In the genomic region with DNA sequence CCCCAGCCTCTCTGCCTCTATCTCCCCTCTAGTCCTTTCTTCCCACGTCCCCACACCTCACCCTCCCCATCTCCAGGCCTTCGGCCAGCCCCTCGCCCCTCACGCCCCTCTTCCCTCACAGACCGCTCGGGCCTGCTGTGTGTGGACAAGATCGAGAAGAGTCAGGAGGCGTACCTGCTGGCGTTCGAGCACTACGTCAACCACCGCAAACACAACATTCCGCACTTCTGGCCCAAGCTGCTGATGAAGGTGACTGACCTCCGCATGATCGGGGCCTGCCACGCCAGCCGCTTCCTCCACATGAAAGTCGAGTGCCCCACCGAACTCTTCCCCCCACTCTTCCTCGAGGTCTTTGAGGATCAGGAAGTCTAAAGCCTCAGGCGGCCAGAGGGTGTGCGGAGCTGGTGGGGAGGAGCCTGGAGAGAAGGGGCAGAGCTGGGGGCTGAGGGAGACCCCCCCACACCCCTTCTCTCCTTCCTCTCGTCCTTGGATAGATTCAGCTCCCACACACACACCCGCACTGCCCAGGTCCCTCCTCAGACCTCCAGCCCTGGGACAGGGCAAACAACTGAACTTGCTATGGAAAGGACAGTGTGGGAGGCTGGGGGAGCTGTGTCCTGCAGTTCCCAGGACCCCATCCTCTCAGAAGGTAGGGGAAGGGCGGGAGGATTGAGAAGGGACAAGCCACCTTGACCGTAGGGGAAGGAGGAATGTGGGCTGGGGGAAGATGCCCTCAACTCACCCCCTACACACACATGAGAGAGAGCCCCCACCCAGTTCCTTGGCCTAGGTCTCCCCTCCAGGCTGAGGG, we compare ENCODE assay signal across 16 cellular contexts. TPM values are rescaled to one million over a fixed set of nuclear protein-coding genes. Genes with fewer than 3 reads are reported as not detected.
DNase-seq lines count a peak whose midpoint lies in the region; ATAC-seq and TF ChIP-seq lines count a peak whose summit lies in the region.
"Had no signal": no experiment of that assay in that cellular context is flagged by ENCODE, and none has a peak within 500 bp of the region (broad histone marks: within the 10 kb centered on the region; RNA-seq: fewer than 3 reads in every experiment).

No MANE protein-coding gene starts in this region.

- no peak overlapping the region for H3K4me3 ChIP-seq in BLaER1 treated with 17β-estradiol and CSF1 and Interleukin-3, amounts not matched to agents 10 nM and 100 nM
- no peak overlapping the region for H3K4me3 ChIP-seq in IMR-90 (ENCODE audit: insufficient read depth, low read depth, low read length)
- no peak overlapping the region for H3K4me3 ChIP-seq in esophagus squamous epithelium
- H3K4me3 ChIP-seq in gastrocnemius medialis = no peak overlapping the region
- H3K4me3 ChIP-seq in colonic mucosa = no peak overlapping the region
- H3K4me3 ChIP-seq: thyroid gland had no signal

- H3K36me3 ChIP-seq in BLaER1 treated with 17β-estradiol and CSF1 and Interleukin-3, amounts not matched to agents 10 nM and 100 nM = peaks cover 30 to 67% (median 52%) of the 10 kb centered on the region in 11 experiments
- H3K36me3 ChIP-seq in IMR-90 (ENCODE audit: control insufficient read depth, insufficient read depth, low read length) = peaks cover 70% of the 10 kb centered on the region
- peaks cover 13 to 100% (median 51%) of the 10 kb centered on the region in 3 donors for H3K36me3 ChIP-seq in esophagus squamous epithelium
- H3K36me3 ChIP-seq in gastrocnemius medialis = peaks cover 0 to 70% of the 10 kb centered on the region in 2 donors
- H3K36me3 ChIP-seq in colonic mucosa = peaks cover 8% of the 10 kb centered on the region

- H3K9ac ChIP-seq in BLaER1 treated with 17β-estradiol and CSF1 and Interleukin-3, amounts not matched to agents 10 nM and 100 nM = peak overlapping the region in 10 of 11 experiments; percentile 13 to 62 (median 48); a peak in 17 of 22 replicates
- no peak overlapping the region for H3K9ac ChIP-seq in IMR-90 (ENCODE audit: low read depth, low read length)
- H3K9ac ChIP-seq in colonic mucosa (ENCODE audit: low read depth in 2 of 2, low read length in 2 of 2) = no peak overlapping the region

- H3K4me1 ChIP-seq in BLaER1 treated with 17β-estradiol and CSF1 and Interleukin-3, amounts not matched to agents 10 nM and 100 nM = peaks cover 53 to 59% (median 54%) of the 10 kb centered on the region in 10 experiments
- H3K4me1 ChIP-seq in IMR-90 (ENCODE audit: control insufficient read depth, insufficient read depth, low read length) (peaks cover 5% of the 10 kb centered on the region; the same call in 1 of the 2 replicates), esophagus squamous epithelium (peaks cover 17 to 50% (median 19%) of the 10 kb centered on the region in 3 donors), gastrocnemius medialis (peaks cover 39 to 47% of the 10 kb centered on the region in 2 donors), colonic mucosa (no peaks in the 10 kb centered on the region)

- peaks cover 0 to 8% of the 10 kb centered on the region in 2 experiments; a peak in 1 of 4 replicates for H3K79me1 ChIP-seq in IMR-90 (ENCODE audit: low read depth in 1 of 2, low read length in 2 of 2)

- H3K9me3 ChIP-seq in BLaER1 treated with 17β-estradiol and CSF1 and Interleukin-3, amounts not matched to agents 10 nM and 100 nM (replicated peaks in 1 of 11) = no peaks in the 10 kb centered on the region
- H3K9me3 ChIP-seq in IMR-90 (ENCODE audit: control insufficient read depth, insufficient read depth, low read length) (no peaks in the 10 kb centered on the region), esophagus squamous epithelium (no peaks in the 10 kb centered on the region), gastrocnemius medialis (no peaks in the 10 kb centered on the region), colonic mucosa (no peaks in the 10 kb centered on the region)
- H3K9me3 ChIP-seq: thyroid gland had no signal

- H2BK5ac ChIP-seq in IMR-90 (ENCODE audit: low read depth, low read length, poor library complexity, severe bottlenecking) = no peak overlapping the region

- H3K23ac ChIP-seq in IMR-90 (ENCODE audit: low read depth, low read length) = no peak overlapping the region

- no TSS peak for BruUV-seq in IMR-90 (replicated peaks; lab: Mats Ljungman, UMichigan)

- dilution Hi-C loops in IMR-90 (cut with HindIII; ENCODE audit: low sequenced_read_pairs, unreplicated experiment) = no loop called here

- no peak overlapping the region for H2BK20ac ChIP-seq in IMR-90 (ENCODE audit: low read depth, low read length)

- peak overlapping the region in 10 of 11 experiments; percentile 24 to 73 (median 54); a peak in 17 of 22 replicates for H3K27ac ChIP-seq in BLaER1 treated with 17β-estradiol and CSF1 and Interleukin-3, amounts not matched to agents 10 nM and 100 nM
- no peak overlapping the region for H3K27ac ChIP-seq in IMR-90 (ENCODE audit: insufficient read depth, low read length)
- H3K27ac ChIP-seq in esophagus squamous epithelium = peak overlapping the region; percentile 6 to 100 (median 94)
- H3K27ac ChIP-seq in gastrocnemius medialis = peak overlapping the region; percentile 94 to 100 (median 98)
- H3K27ac ChIP-seq in colonic mucosa = no peak overlapping the region

- 0 out of 2 replicates have a peak overlapping the region, but pooled peaks have one; percentile 12 for H2AK5ac ChIP-seq in IMR-90 (ENCODE audit: low read depth, low read length)

- DNase-seq in IMR-90 = no peak
- DNase-seq in esophagus squamous epithelium (lab: John Stamatoyannopoulos, UW) = no peak
- DNase-seq in gastrocnemius medialis = no peak
- no peak for DNase-seq in HK-2 (ENCODE audit: unreplicated experiment)
- no peak for DNase-seq in colonic mucosa
- DNase-seq: activated effector memory CD4-positive, alpha-beta T cell treated with anti-CD3 and anti-CD28 coated beads, Interleukin-2, amount 50 U/mL, for 16 hours; foreskin melanocyte; Kasumi-1; mesenchymal stem cell; NCI-H1436; occipital lobe; PC-3 had no signal

- in situ Hi-C loops in IMR-90 (cut with MboI; ENCODE audit: low sequenced_read_pairs) = no loop called here
- in situ Hi-C loops in gastrocnemius medialis (cut with MboI; ENCODE audit: low sequenced_read_pairs in 4 of 4) = no loop called here

- no peak overlapping the region for H3K14ac ChIP-seq in IMR-90 (replicated peaks; ENCODE audit: low read depth, low read length)

- H4K20me1 ChIP-seq in BLaER1 treated with 17β-estradiol and CSF1 and Interleukin-3, amounts not matched to agents 10 nM and 100 nM = peaks cover 0 to 2% (median 0%) of the 10 kb centered on the region in 11 experiments; a peak in 1 of 22 replicates
- peaks cover 6% of the 10 kb centered on the region; the same call in 1 of the 2 replicates for H4K20me1 ChIP-seq in IMR-90 (ENCODE audit: insufficient read depth, low read length)

- intact Hi-C loops in IMR-90 (cut with micrococcal nuclease) (no loop called here), esophagus squamous epithelium (cut with DNase I) (loop anchor here (10.0 kb wide), 1 partner anchor 74 kb away; the partner anchor contains the start of gene CSF3), gastrocnemius medialis (cut with DNase I; ENCODE audit: low total_unique reads) (no loop called here), colonic mucosa (cut with DNase I) (loop anchor here (5.0 kb wide), 1 partner anchor 77 kb away; no protein-coding TSS in a partner anchor)

- H4K5ac ChIP-seq in IMR-90 (ENCODE audit: low read depth, low read length) = no peak overlapping the region

- no peak overlapping the region for H2BK15ac ChIP-seq in IMR-90 (ENCODE audit: low read depth, low read length)

- no peak for TF ChIP-seq RAD21 in IMR-90 (IDR thresholded peaks at IDR 0.05; ENCODE audit: low read length)

- TF ChIP-seq CTCF in IMR-90 (conservative IDR thresholded peaks at IDR 0.05; ENCODE audit: low read depth, low read length) = no peak
- TF ChIP-seq CTCF in esophagus squamous epithelium (IDR thresholded peaks at IDR 0.05) = no peak
- no peak for TF ChIP-seq CTCF in gastrocnemius medialis (IDR thresholded peaks at IDR 0.05 in 4 of 5, conservative IDR thresholded peaks at IDR 0.05 in 1 of 5)
- no peak for TF ChIP-seq CTCF in colonic mucosa (IDR thresholded peaks at IDR 0.05)

- H3K18ac ChIP-seq in IMR-90 (ENCODE audit: low read depth, low read length) = no peak overlapping the region

- no peak for TF ChIP-seq POLR2A in IMR-90 (IDR thresholded peaks at IDR 0.05; ENCODE audit: low read depth, low read length)
- TF ChIP-seq POLR2A in esophagus squamous epithelium (IDR thresholded peaks at IDR 0.05) = no peak
- TF ChIP-seq POLR2A in gastrocnemius medialis (IDR thresholded peaks at IDR 0.05) = no peak

- 84% methylated on average over 5 of the region's 26 CpGs; no CpG with 5 or more reads in 1 of the 2 experiments for WGBS in IMR-90 (ENCODE audit: extremely low coverage in 2 of 2, insufficient read length in 1 of 2), 2 experiments
- WGBS in esophagus squamous epithelium, 2 donors = 89 to 93% methylated on average over 3 to 9 of the region's 26 CpGs

- no peak overlapping the region for H4K8ac ChIP-seq in IMR-90 (ENCODE audit: low read depth in 2 of 2, low read length in 2 of 2)

- H4K91ac ChIP-seq in IMR-90 (ENCODE audit: insufficient read depth, low read depth, low read length) = no peak overlapping the region

- ATAC-seq in IMR-90 (ENCODE audit: low read depth) (no peak), gastrocnemius medialis (no peak), GM18907 (IDR thresholded peaks at IDR 0.05; ENCODE audit: unreplicated experiment) (no peak), HG03139 (IDR thresholded peaks at IDR 0.05; ENCODE audit: unreplicated experiment) (no peak)
- ATAC-seq: PC-3 had no signal

- no peaks in the 10 kb centered on the region for H3K27me3 ChIP-seq in BLaER1 treated with 17β-estradiol and CSF1 and Interleukin-3, amounts not matched to agents 10 nM and 100 nM
- H3K27me3 ChIP-seq in IMR-90 (ENCODE audit: control insufficient read depth, insufficient read depth, low read length) = no peaks in the 10 kb centered on the region
- no peaks in the 10 kb centered on the region for H3K27me3 ChIP-seq in esophagus squamous epithelium
- H3K27me3 ChIP-seq in gastrocnemius medialis = no peaks in the 10 kb centered on the region
- H3K27me3 ChIP-seq in colonic mucosa = no peaks in the 10 kb centered on the region
- H3K27me3 ChIP-seq: thyroid gland had no signal

- CTCF ChIA-PET in IMR-90 (lab: Yijun Ruan, JAX) = no interaction called here

- H2BK120ac ChIP-seq in IMR-90 (ENCODE audit: low read depth, low read length) = no peak overlapping the region

- H3K4ac ChIP-seq in IMR-90 (ENCODE audit: low read depth, low read length) = no peak overlapping the region

- peak overlapping the region; percentile 74 to 100 (median 95) for H3K4me2 ChIP-seq in BLaER1 treated with 17β-estradiol and CSF1 and Interleukin-3, amounts not matched to agents 10 nM and 100 nM
- H3K4me2 ChIP-seq in IMR-90 (ENCODE audit: low read depth, low read length) = no peak overlapping the region

- POLR2A ChIA-PET in IMR-90 (lab: Charles Lee; ENCODE audit: unreplicated experiment) = no interaction called here

- H2AFZ ChIP-seq in IMR-90 (replicated peaks; ENCODE audit: low read length, poor library complexity) = no peak overlapping the region

- H3K56ac ChIP-seq in IMR-90 (ENCODE audit: extremely low read depth, insufficient read depth, low read length) = no peak overlapping the region

- H3K9me1 ChIP-seq in IMR-90 (ENCODE audit: insufficient read depth, low read length) = no peaks in the 10 kb centered on the region

- peak overlapping the region; percentile 72 for H2AK9ac ChIP-seq in IMR-90 (replicated peaks; ENCODE audit: low read depth, low read length, poor library complexity)

RNA-seq across cellular contexts. Expression of gene NR1D1, which starts 11.1 kb away (rescaled TPM):
- 0.28 and 0.36 TPM in 2 replicates for total RNA-seq in IMR-90 (2012; rRNA removed)
- polyA plus RNA-seq in IMR-90 (2012; rRNA removed) = 4.4 and 7.2 TPM in 2 replicates
- polyA plus RNA-seq in IMR-90 (2012; cell fraction: cytosol; rRNA removed) = 4.1 and 8.6 TPM in 2 replicates
- 11.1 and 25.2 TPM in 2 replicates for polyA plus RNA-seq in IMR-90 (2012; cell fraction: nucleus; rRNA removed; ENCODE audit: low replicate concordance)
- 10 to 100 TPM in 1 of 4 donors, 1 to 10 TPM in 3; 3.8 to 16.4 (median 5.4) TPM for total RNA-seq in esophagus squamous epithelium
- total RNA-seq in gastrocnemius medialis = 10 to 100 TPM; 16.0 to 34.2 (median 18.3) TPM
- total RNA-seq in colonic mucosa = 10 to 100 TPM in 1 of 2 donors, 1 to 10 TPM in 1; 4.8 to 18.8 TPM

RNA-seq across cellular contexts. Expression of gene THRA, which starts 26.5 kb away (rescaled TPM):
- 20.8 and 22.0 TPM in 2 replicates for total RNA-seq in IMR-90 (2012; rRNA removed)
- 21.9 and 23.4 TPM in 2 replicates for polyA plus RNA-seq in IMR-90 (2012; rRNA removed)
- polyA plus RNA-seq in IMR-90 (2012; cell fraction: cytosol; rRNA removed) = 22.4 and 25.8 TPM in 2 replicates
- 17.8 and 22.5 TPM in 2 replicates for polyA plus RNA-seq in IMR-90 (2012; cell fraction: nucleus; rRNA removed; ENCODE audit: low replicate concordance)
- 10 to 100 TPM in 2 of 4 donors, 1 to 10 TPM in 2; 4.2 to 27.1 (median 13.4) TPM for total RNA-seq in esophagus squamous epithelium
- total RNA-seq in gastrocnemius medialis = 10 to 100 TPM; 42.2 to 71.6 (median 48.2) TPM
- 10 to 100 TPM; 40.3 to 44.5 TPM for total RNA-seq in colonic mucosa

RNA-seq across cellular contexts. Expression of gene MSL1, which starts 32.5 kb away (rescaled TPM):
- total RNA-seq in IMR-90 (2012; rRNA removed) = 28.3 and 29.7 TPM in 2 replicates
- polyA plus RNA-seq in IMR-90 (2012; rRNA removed) = 38.4 and 48.4 TPM in 2 replicates
- polyA plus RNA-seq in IMR-90 (2012; cell fraction: cytosol; rRNA removed) = 12.2 and 14.7 TPM in 2 replicates
- 45.5 and 129 TPM in 2 replicates for polyA plus RNA-seq in IMR-90 (2012; cell fraction: nucleus; rRNA removed; ENCODE audit: low replicate concordance)
- total RNA-seq in esophagus squamous epithelium = 10 to 100 TPM; 41.5 to 59.9 (median 51.5) TPM
- 10 to 100 TPM; 75.7 to 96.3 (median 85.9) TPM for total RNA-seq in gastrocnemius medialis
- total RNA-seq in colonic mucosa = 10 to 100 TPM; 77.0 to 81.0 TPM

RNA-seq across cellular contexts. Expression of gene MED24, which starts 35.1 kb away (rescaled TPM):
- total RNA-seq in IMR-90 (2012; rRNA removed) (18.6 and 25.8 TPM in 2 replicates), esophagus squamous epithelium (10 to 100 TPM; 44.2 to 56.1 (median 49.0) TPM), gastrocnemius medialis (100 to 1,000 TPM in 2 of 4 donors, 10 to 100 TPM in 2; 54.2 to 124 (median 93.9) TPM), colonic mucosa (100 to 1,000 TPM in 1 of 2 donors, 10 to 100 TPM in 1; 80.1 to 111 TPM)
- 73.6 and 79.0 TPM in 2 replicates for polyA plus RNA-seq in IMR-90 (2012; rRNA removed)
- polyA plus RNA-seq in IMR-90 (2012; cell fraction: cytosol; rRNA removed) = 29.9 and 49.0 TPM in 2 replicates
- polyA plus RNA-seq in IMR-90 (2012; cell fraction: nucleus; rRNA removed; ENCODE audit: low replicate concordance) = 167 and 365 TPM in 2 replicates

RNA-seq across cellular contexts. Expression of gene CASC3, which starts 51.0 kb away (rescaled TPM):
- total RNA-seq in IMR-90 (2012; rRNA removed) (24.4 and 25.1 TPM in 2 replicates), esophagus squamous epithelium (10 to 100 TPM; 23.7 to 62.6 (median 27.8) TPM), gastrocnemius medialis (10 to 100 TPM; 35.8 to 41.3 (median 39.8) TPM), colonic mucosa (10 to 100 TPM; 53.8 to 55.3 TPM)
- polyA plus RNA-seq in IMR-90 (2012; rRNA removed) = 36.2 and 38.9 TPM in 2 replicates
- 15.9 and 19.2 TPM in 2 replicates for polyA plus RNA-seq in IMR-90 (2012; cell fraction: cytosol; rRNA removed)
- 83.7 and 153 TPM in 2 replicates for polyA plus RNA-seq in IMR-90 (2012; cell fraction: nucleus; rRNA removed; ENCODE audit: low replicate concordance)

Comparison
In these comparisons a context has a peak if more than half of its experiments do, and no peak if none do; other contexts are left out.
1. H3K27ac ChIP-seq: peak in BLaER1 treated with 17β-estradiol and CSF1 and Interleukin-3, amounts not matched to agents 10 nM and 100 nM (10 of 11), esophagus squamous epithelium (4 of 4) and gastrocnemius medialis (4 of 4); none in IMR-90 (single experiment) and colonic mucosa (single experiment).
2. H3K9ac ChIP-seq: peak in BLaER1 treated with 17β-estradiol and CSF1 and Interleukin-3, amounts not matched to agents 10 nM and 100 nM (10 of 11); none in IMR-90 (single experiment) and colonic mucosa (0 of 2).
3. intact Hi-C loops: an anchor here in esophagus squamous epithelium (10.0 kb wide) and colonic mucosa (5.0 kb wide); none called in IMR-90 and gastrocnemius medialis.